In the genomic region with DNA sequence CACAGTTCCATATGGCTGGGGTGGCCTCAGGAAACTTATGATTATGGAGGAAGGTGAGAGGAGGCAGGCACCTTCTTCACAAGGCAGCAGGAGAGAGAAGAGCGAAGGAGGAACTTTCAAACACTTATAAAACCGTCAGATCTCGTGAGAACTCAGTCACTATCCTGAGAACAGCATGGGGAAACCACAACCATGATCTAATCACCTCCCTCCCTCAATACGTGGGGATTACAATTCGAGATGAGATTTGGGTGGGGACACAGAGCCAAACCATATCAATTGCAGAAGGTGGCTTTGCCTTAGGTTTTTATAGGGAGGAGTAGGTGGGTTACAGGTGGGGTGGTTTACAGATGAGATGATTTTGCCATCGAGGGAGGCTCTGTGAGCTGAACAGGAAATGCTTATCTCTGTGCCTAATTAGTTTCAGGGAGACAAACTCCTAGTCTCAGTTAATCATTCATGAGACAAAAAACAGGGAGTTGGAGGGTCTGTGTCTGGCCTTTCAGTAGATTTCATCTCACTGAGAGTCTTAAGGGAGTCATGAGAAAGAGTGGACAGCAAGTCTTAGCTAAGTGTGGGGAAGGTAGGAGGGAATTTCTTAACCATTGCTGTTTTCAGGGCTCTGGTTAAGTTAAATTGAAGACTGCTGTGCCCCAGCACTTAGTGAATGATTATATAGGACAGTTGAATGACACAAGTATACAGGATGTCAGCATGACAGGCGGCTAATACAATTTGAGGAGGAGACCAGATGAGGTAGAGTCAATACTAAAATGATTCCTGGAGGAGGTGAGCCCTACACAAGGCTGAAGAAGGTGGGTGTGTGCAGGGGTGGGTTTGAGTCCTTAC, we compare ENCODE assay signal across 9 cellular contexts. TPM values are rescaled to one million over a fixed set of nuclear protein-coding genes. Genes with fewer than 3 reads are reported as not detected.
A peak's percentile ranks its signal among the peaks of the same experiment; 100 is the strongest.
DNase-seq lines count a peak whose midpoint lies in the region; ATAC-seq and TF ChIP-seq lines count a peak whose summit lies in the region.
"Had no signal": no experiment of that assay in that cellular context is flagged by ENCODE, and none has a peak within 500 bp of the region (broad histone marks: within the 10 kb centered on the region; RNA-seq: fewer than 3 reads in every experiment).

No MANE protein-coding gene starts in this region.

- peak; percentile 52 for TF ChIP-seq EP300 in neural cell (conservative IDR thresholded peaks at IDR 0.05; ENCODE audit: poor library complexity, severe bottlenecking)

- TF ChIP-seq POLR2A in adrenal gland (IDR thresholded peaks at IDR 0.05) = no peak

- H3K27me3 ChIP-seq in GM23338 (ENCODE audit: insufficient read depth) = no peaks in the 10 kb centered on the region
- no peaks in the 10 kb centered on the region for H3K27me3 ChIP-seq in adrenal gland
- H3K27me3 ChIP-seq in neural cell (ENCODE audit: insufficient read depth, low read depth, low read length) = no peaks in the 10 kb centered on the region
- H3K27me3 ChIP-seq in aorta (ENCODE audit: control insufficient read depth in 1 of 2, insufficient read depth in 2 of 2, low read length in 1 of 2) = no peaks in the 10 kb centered on the region

- H3K4me2 ChIP-seq in GM23338 = no peak overlapping the region
- no peak overlapping the region for H3K4me2 ChIP-seq in neural cell (ENCODE audit: low read length)

- no peak overlapping the region for H3K4me3 Mint-ChIP-seq in GM23338

- no peak for TF ChIP-seq RAD21 in neural cell (conservative IDR thresholded peaks at IDR 0.05)

- H3K9me3 ChIP-seq in adrenal gland (replicated peaks in 1 of 3) = no peaks in the 10 kb centered on the region
- H3K9me3 ChIP-seq in neural cell (ENCODE audit: low read length) = no peaks in the 10 kb centered on the region
- H3K9me3 ChIP-seq in aorta (ENCODE audit: control insufficient read depth, low read length) = no peaks in the 10 kb centered on the region

- DNase-seq in GM23338 (ENCODE audit: low spot score) = no peak
- no peak for DNase-seq in adrenal gland
- no peak for DNase-seq in NCI-H526 (lab: John Stamatoyannopoulos, UW)
- no peak for DNase-seq in aorta
- DNase-seq in GM19238 (ENCODE audit: insufficient read length, low spot score) = no peak
- no peak for DNase-seq in NCI-H1105 treated with DMSO at 0.1 percent for 48 hours (lab: John Stamatoyannopoulos, UW)

- H3K27ac ChIP-seq in GM23338 (ENCODE audit: low read depth) = no peak overlapping the region
- H3K27ac ChIP-seq in adrenal gland = peak overlapping the region in 4 of 5 donors; percentile 44 to 90 (median 68)
- H3K27ac ChIP-seq in neural cell (ENCODE audit: low read length) = no peak overlapping the region
- H3K27ac ChIP-seq in aorta (ENCODE audit: low read depth in 1 of 2, low read length in 2 of 2) = peak overlapping the region in 1 of 2 donors; percentile 17

- intact Hi-C loops in adrenal gland (cut with DNase I) (no loop called here), aorta (cut with DNase I) (no loop called here)

- H2AFZ ChIP-seq in GM23338 (no peak overlapping the region), neural cell (ENCODE audit: low read depth, low read length) (no peak overlapping the region)

- H3F3A ChIP-seq in GM23338 (replicated peaks; ENCODE audit: low read depth) = no peaks in the 10 kb centered on the region
- no peaks in the 10 kb centered on the region for H3F3A ChIP-seq in neural cell (ENCODE audit: insufficient read depth, low read length, poor library complexity, severe bottlenecking)

- WGBS in adrenal gland, 4 donors = 62 to 64% (median 63%) methylated on average over 7 of the region's 7 CpGs
- 73 to 79% methylated on average over 7 of the region's 7 CpGs for WGBS in aorta, 2 donors

- ATAC-seq in GM18508 (IDR thresholded peaks at IDR 0.05; ENCODE audit: insufficient read depth, unreplicated experiment) (peak; percentile 87), GM23338 (no peak), aorta (ENCODE audit: low FRiP score) (no peak)
- ATAC-seq: K562 had no signal

- H3K79me2 ChIP-seq in GM23338 (replicated peaks; ENCODE audit: insufficient read depth) (no peaks in the 10 kb centered on the region), neural cell (replicated peaks; ENCODE audit: insufficient read depth, low read length) (no peaks in the 10 kb centered on the region)

- no peak overlapping the region for H3K4me3 ChIP-seq in GM23338
- no peak overlapping the region for H3K4me3 ChIP-seq in adrenal gland
- H3K4me3 ChIP-seq in neural cell (ENCODE audit: low read length) = no peak overlapping the region
- H3K4me3 ChIP-seq in aorta (ENCODE audit: low read length in 2 of 2) = no peak overlapping the region
- H3K4me3 ChIP-seq: K562 had no signal

- no peak overlapping the region for H3K9ac ChIP-seq in neural cell (ENCODE audit: low read length)

- H3K27ac Mint-ChIP-seq in GM23338 = 0 out of 2 replicates have a peak overlapping the region, but pooled peaks have one; percentile 10

- H4K20me1 ChIP-seq in GM23338 (replicated peaks; ENCODE audit: insufficient read depth) (no peaks in the 10 kb centered on the region; the same call in 1 of the 2 replicates), neural cell (ENCODE audit: insufficient read depth) (no peaks in the 10 kb centered on the region)

- TF ChIP-seq CTCF in GM23338 (conservative IDR thresholded peaks at IDR 0.05; ENCODE audit: low read depth in 2 of 2) = no peak
- no peak for TF ChIP-seq CTCF in adrenal gland (IDR thresholded peaks at IDR 0.05)
- no peak for TF ChIP-seq CTCF in neural cell (IDR thresholded peaks at IDR 0.05; ENCODE audit: poor library complexity, severe bottlenecking)

- H3K36me3 ChIP-seq in GM23338 (ENCODE audit: insufficient read depth) (no peaks in the 10 kb centered on the region), adrenal gland (replicated peaks in 1 of 2) (no peaks in the 10 kb centered on the region), neural cell (ENCODE audit: insufficient read depth, low read length) (no peaks in the 10 kb centered on the region), aorta (ENCODE audit: control insufficient read depth in 1 of 2, insufficient read depth in 2 of 2, low read length in 1 of 2) (no peaks in the 10 kb centered on the region)

- H3K4me1 ChIP-seq in GM23338 (ENCODE audit: insufficient read depth) = no peaks in the 10 kb centered on the region
- peaks cover 10 to 38% of the 10 kb centered on the region in 2 donors for H3K4me1 ChIP-seq in adrenal gland (replicated peaks in 1 of 2)
- H3K4me1 ChIP-seq in aorta (ENCODE audit: control insufficient read depth in 1 of 2, insufficient read depth in 2 of 2, low read length in 2 of 2) = peaks cover 0 to 2% of the 10 kb centered on the region in 2 donors

- no peaks in the 10 kb centered on the region for H3K9me3 Mint-ChIP-seq in GM23338

- H3K9me2 ChIP-seq in GM23338 (ENCODE audit: insufficient read depth) = no peaks in the 10 kb centered on the region
- H3K9me2 ChIP-seq in neural cell (ENCODE audit: insufficient read depth, low read length) = no peaks in the 10 kb centered on the region

- H3K36me3 Mint-ChIP-seq in GM23338 (ENCODE audit: low read depth) = no peaks in the 10 kb centered on the region

- peaks cover 3% of the 10 kb centered on the region for H3K27me3 Mint-ChIP-seq in GM23338 (ENCODE audit: insufficient read depth, low read depth, poor library complexity)

- H3K4me1 Mint-ChIP-seq in GM23338 = peaks cover 17% of the 10 kb centered on the region

TF ChIP-seq in GM23338, 12 proteins besides CTCF, POLR2A, EP300 and RAD21 (continues in another document):
- TF ChIP-seq EZH2phosphoT487 (IDR thresholded peaks at IDR 0.05; ENCODE audit: unreplicated experiment) (no peak), ETS1 (IDR thresholded peaks at IDR 0.05) (no peak), ZNF114 (CRISPR knock-in tag; IDR thresholded peaks at IDR 0.05) (no peak), JUNB (IDR thresholded peaks at IDR 0.05; ENCODE audit: unreplicated experiment) (no peak)

TF ChIP-seq in neural cell, 6 proteins besides CTCF, POLR2A, EP300 and RAD21:
- TF ChIP-seq POLR2AphosphoS5 (IDR thresholded peaks at IDR 0.05) = peak; percentile 40
- no peak for TF ChIP-seq SMC3 (conservative IDR thresholded peaks at IDR 0.05; ENCODE audit: poor library complexity)

RNA-seq across cellular contexts. Expression of gene CWC15, which starts 47.7 kb away (rescaled TPM):
- 28.2 and 31.9 TPM in 2 replicates for total RNA-seq in GM23338 (2014; rRNA removed; shearing (Covaris generic))
- polyA plus RNA-seq in GM23338 (2016; fragmentation: Nextera tagmentation; extraction: Ambion mirVana) (168 and 177 TPM in 2 replicates), adrenal gland (100 to 1,000 TPM in 2 of 3 donors, 10 to 100 TPM in 1; 80.7 to 218 (median 162) TPM), neural cell (105 and 151 TPM in 2 replicates), aorta (10 to 100 TPM; 47.5 to 51.1 TPM)
- total RNA-seq in adrenal gland (10 to 100 TPM; 21.6 to 93.4 (median 53.9) TPM), aorta (10 to 100 TPM; 49.7 to 54.7 TPM)
- polyA minus RNA-seq in neural cell = 60.9 and 77.4 TPM in 2 replicates

RNA-seq across cellular contexts. Expression of gene KDM4D, which starts 47.9 kb away (rescaled TPM):
- 0.94 and 2.6 TPM in 2 replicates for total RNA-seq in GM23338 (2014; rRNA removed; shearing (Covaris generic))
- 0.65 and 1.4 TPM in 2 replicates for polyA plus RNA-seq in GM23338 (2016; fragmentation: Nextera tagmentation; extraction: Ambion mirVana)
- total RNA-seq in adrenal gland = 1 to 10 TPM in 5 of 8 donors, under 1 TPM in 3; 0.84 to 2.4 (median 1.2) TPM
- polyA plus RNA-seq in adrenal gland = 1 to 10 TPM in 1 of 3 donors, under 1 TPM in 2; 0.40 to 2.0 (median 0.47) TPM
- polyA plus RNA-seq in neural cell = 1.3 and 1.5 TPM in 2 replicates
- polyA minus RNA-seq in neural cell = 2.7 and 3.7 TPM in 2 replicates
- total RNA-seq in aorta = under 1 TPM; 0.45 to 0.75 TPM
- under 1 TPM; 0.13 to 0.31 TPM for polyA plus RNA-seq in aorta

Comparison
In these comparisons a context has a peak if more than half of its experiments do, and no peak if none do; other contexts are left out.
1. H3K27ac ChIP-seq: peak in adrenal gland (4 of 5); none in GM23338 (single experiment) and neural cell (single experiment).